ENCODE assay signal across 10 cellular contexts in genomic region chr14:105422695-105423487, GRCh38. TPM values are rescaled to one million over a fixed set of nuclear protein-coding genes. Genes with fewer than 3 reads are reported as not detected.
A peak's percentile ranks its signal among the peaks of the same experiment; 100 is the strongest.
DNase-seq lines count a peak whose midpoint lies in the region; ATAC-seq and TF ChIP-seq lines count a peak whose summit lies in the region.
"Had no signal": no experiment of that assay in that cellular context is flagged by ENCODE, and none has a peak within 500 bp of the region (broad histone marks: within the 10 kb centered on the region; RNA-seq: fewer than 3 reads in every experiment).

No MANE protein-coding gene starts in this region.

- H3K4me2 ChIP-seq in trophoblast cell (ENCODE audit: low read length), result no peak overlapping the region

- H3K27ac ChIP-seq in SK-N-MC, result peak overlapping the region; percentile 28; the same call in 1 of the 2 replicates
- H3K27ac ChIP-seq in esophagus muscularis mucosa (replicated peaks in 1 of 4), result peak overlapping the region in 3 of 4 donors; percentile 41 to 85 (median 80)
- no peak overlapping the region for H3K27ac ChIP-seq in trophoblast cell (ENCODE audit: low read depth, low read length)

- no peak overlapping the region for H4K12ac ChIP-seq in trophoblast cell (ENCODE audit: low read depth, low read length)

- TF ChIP-seq POLR2A in esophagus muscularis mucosa (IDR thresholded peaks at IDR 0.05; ENCODE audit: low read depth), result no peak

- peaks cover 34 to 46% (median 41%) of the 10 kb centered on the region in 4 donors for H3K4me1 ChIP-seq in esophagus muscularis mucosa
- H3K4me1 ChIP-seq in trophoblast cell (ENCODE audit: control insufficient read depth in 1 of 2, insufficient read depth in 2 of 2, low read length in 2 of 2), result peaks cover 18 to 25% of the 10 kb centered on the region in 2 experiments

- H4K91ac ChIP-seq in trophoblast cell (ENCODE audit: low read depth, low read length), result no peak overlapping the region

- TF ChIP-seq CTCF in esophagus muscularis mucosa (IDR thresholded peaks at IDR 0.05), result no peak

- H3K36me3 ChIP-seq in H7 (replicated peaks; ENCODE audit: control insufficient read depth, insufficient read depth, low read length) (peaks cover 2% of the 10 kb centered on the region), SK-N-MC (ENCODE audit: insufficient read depth, low read length) (peaks cover 59% of the 10 kb centered on the region), esophagus muscularis mucosa (peaks cover 0 to 29% (median 19%) of the 10 kb centered on the region in 4 donors), trophoblast cell (ENCODE audit: control insufficient read depth in 1 of 2, insufficient read depth in 2 of 2, low read length in 2 of 2) (peaks cover 21 to 25% of the 10 kb centered on the region in 2 experiments)

- DNase-seq in H7 (peak; percentile 54), SK-N-MC (ENCODE audit: low read depth, low spot score) (no peak), esophagus muscularis mucosa (ENCODE audit: extremely low spot score) (no peak), trophoblast cell (peak in 1 of 2 donors; percentile 61), SW 1271 (lab: John Stamatoyannopoulos, UW) (no peak), sciatic nerve (ENCODE audit: low spot score) (no peak)
- DNase-seq: activated naive CD4-positive, alpha-beta T cell; NCI-H1092; stimulated activated CD4-positive, alpha-beta T cell treated with anti-CD3 and anti-CD28 coated beads, Interleukin-12 subunit alpha, Interleukin-12 subunit beta, amount 100 ng/mL, for 4 hours had no signal

- no peak overlapping the region for H3K14ac ChIP-seq in trophoblast cell (ENCODE audit: low read length)

- H2BK12ac ChIP-seq in trophoblast cell (ENCODE audit: low read length), result no peak overlapping the region

- peak overlapping the region; percentile 43 for H3K4ac ChIP-seq in trophoblast cell (ENCODE audit: low read depth, low read length)

- H2BK5ac ChIP-seq in trophoblast cell (ENCODE audit: low read depth, low read length, poor library complexity), result no peak overlapping the region

- H3K4me3 ChIP-seq in H7 (ENCODE audit: insufficient read depth, low read depth, low read length), result no peak overlapping the region
- no peak overlapping the region for H3K4me3 ChIP-seq in SK-N-MC
- H3K4me3 ChIP-seq in esophagus muscularis mucosa, result no peak overlapping the region
- H3K4me3 ChIP-seq in trophoblast cell (ENCODE audit: low read depth, low read length), result no peak overlapping the region

- H3K18ac ChIP-seq in trophoblast cell (ENCODE audit: low read length), result no peak overlapping the region

- H3K27me3 ChIP-seq in H7 (ENCODE audit: control insufficient read depth, insufficient read depth, low read length), result no peaks in the 10 kb centered on the region
- H3K27me3 ChIP-seq in esophagus muscularis mucosa, result no peaks in the 10 kb centered on the region
- H3K27me3 ChIP-seq in trophoblast cell (ENCODE audit: insufficient read depth, low read length), result no peaks in the 10 kb centered on the region

- no peak overlapping the region for H2BK120ac ChIP-seq in trophoblast cell (ENCODE audit: insufficient read depth, low read length, poor library complexity)

- no peak overlapping the region for H4K8ac ChIP-seq in trophoblast cell (ENCODE audit: low read depth, low read length)

- ATAC-seq in HG02798 (IDR thresholded peaks at IDR 0.05; ENCODE audit: poor library complexity, unreplicated experiment) (no peak), sciatic nerve (no peak)

- H3K23ac ChIP-seq in trophoblast cell (ENCODE audit: low read length), result no peak overlapping the region

- H2AFZ ChIP-seq in trophoblast cell (ENCODE audit: insufficient read depth, low read length, poor library complexity), result peak overlapping the region; percentile 17

- TF ChIP-seq EP300 in esophagus muscularis mucosa (IDR thresholded peaks at IDR 0.05), result no peak

- H2AK5ac ChIP-seq in trophoblast cell (ENCODE audit: low read length), result no peak overlapping the region

- H3K9me3 ChIP-seq in SK-N-MC (ENCODE audit: low read depth, low read length), result no peaks in the 10 kb centered on the region
- H3K9me3 ChIP-seq in esophagus muscularis mucosa, result peaks cover 0 to 4% (median 0%) of the 10 kb centered on the region in 4 donors
- peaks cover 9% of the 10 kb centered on the region for H3K9me3 ChIP-seq in trophoblast cell (ENCODE audit: insufficient read depth, low read depth, low read length)

- H3K9ac ChIP-seq in SK-N-MC (ENCODE audit: insufficient read length) (no peak overlapping the region), trophoblast cell (ENCODE audit: low read length) (no peak overlapping the region)

- H3K79me1 ChIP-seq in trophoblast cell (ENCODE audit: low read length), result peaks cover 4% of the 10 kb centered on the region

- H3K79me2 ChIP-seq in trophoblast cell (ENCODE audit: control insufficient read depth, insufficient read depth, low read length, poor library complexity), result peaks cover 17% of the 10 kb centered on the region

- intact Hi-C loops in esophagus muscularis mucosa (cut with DNase I), result no loop called here
- intact Hi-C loops in sciatic nerve (cut with DNase I), result no loop called here

- 80% methylated on average over 19 of the region's 21 CpGs for WGBS in esophagus muscularis mucosa
- WGBS in trophoblast cell (ENCODE audit: extremely low coverage, insufficient coverage, insufficient read length), result no CpG with 5 or more reads among the region's 21 CpGs

RNA-seq across cellular contexts. Expression of gene MTA1, which starts 3.3 kb away (rescaled TPM):
- 120 and 160 TPM in 2 replicates for total RNA-seq in H7 (2014; rRNA removed; shearing (Covaris generic))
- total RNA-seq in esophagus muscularis mucosa, result 10 to 100 TPM; 49.0 to 94.2 (median 67.9) TPM
- polyA plus RNA-seq in trophoblast cell (2013), result 90.0 and 91.2 TPM in 2 replicates
- total RNA-seq in sciatic nerve, result 95.2 TPM

RNA-seq across cellular contexts. Expression of gene TEX22, which starts 24.6 kb away (rescaled TPM):
- 0.42 and 1.1 TPM in 2 replicates for total RNA-seq in H7 (2014; rRNA removed; shearing (Covaris generic))
- total RNA-seq in esophagus muscularis mucosa (under 1 TPM in 3 of 4 donors, not detected in 1; under 0.01 to 0.19 (median 0.17) TPM), sciatic nerve (6.0 TPM)
- polyA plus RNA-seq in trophoblast cell (2013), result 0.04 and 0.10 TPM in 2 replicates

RNA-seq across cellular contexts. Expression of gene CRIP2, which starts 51.7 kb away (rescaled TPM):
- 3.7 and 8.7 TPM in 2 replicates for total RNA-seq in H7 (2014; rRNA removed; shearing (Covaris generic))
- total RNA-seq in esophagus muscularis mucosa (100 to 1,000 TPM; 283 to 578 (median 392) TPM), sciatic nerve (172 TPM)
- polyA plus RNA-seq in trophoblast cell (2013), result 85.1 and 90.0 TPM in 2 replicates

Comparison
In these comparisons a context has a peak if more than half of its experiments do, and no peak if none do; other contexts are left out.
1. RNA of gene CRIP2, which starts 51.7 kb away (total RNA-seq): 283 to 578 TPM in esophagus muscularis mucosa and 172 TPM in sciatic nerve (single experiment); 3.7 to 8.7 TPM in H7; every median in the first group is over 10 times any median in the second.